ENCODE assay signal across 28 cellular contexts in the genomic region with DNA sequence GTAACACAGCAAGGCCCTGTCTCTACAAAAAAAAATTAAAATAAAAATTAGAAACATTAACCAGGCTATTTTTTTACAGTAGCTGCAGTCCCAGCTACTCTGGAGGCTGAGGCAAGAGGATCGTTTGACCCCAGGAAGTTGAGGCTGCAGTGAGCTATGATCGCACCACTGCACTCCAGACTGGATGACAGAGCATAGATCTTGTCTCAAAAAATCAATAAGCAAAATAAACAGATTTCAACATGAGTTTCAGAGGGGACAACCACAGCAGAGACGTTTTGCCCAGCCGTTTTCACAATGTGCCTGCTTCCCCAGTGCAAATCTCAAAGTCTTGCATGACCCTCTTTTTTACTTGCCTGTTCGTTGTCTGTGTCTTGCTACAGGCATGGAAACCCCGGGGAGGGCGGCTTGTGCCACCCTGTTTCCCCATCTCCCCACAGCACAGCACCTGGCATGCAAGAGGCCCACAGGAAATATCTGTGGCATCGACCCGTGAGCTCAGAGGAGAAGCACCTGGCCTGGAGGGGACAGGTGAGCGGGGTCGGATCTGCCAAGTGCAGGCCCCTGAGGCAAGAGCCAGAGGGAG.
"Had no signal": no experiment of that assay in that cellular context is flagged by ENCODE, and none has a peak within 500 bp of the region (broad histone marks: within the 10 kb centered on the region; RNA-seq: fewer than 3 reads in every experiment).

No MANE protein-coding gene starts in this region.

- H3K36me3 Mint-ChIP-seq: memory B cell; natural killer cell; stimulated activated effector memory CD8-positive, alpha-beta T cell treated with anti-CD3 and anti-CD28 coated beads, Interleukin-12 subunit alpha, Interleukin-12 subunit beta, amount 100 ng/mL, for 72 hours had no signal

- H3K36me3 ChIP-seq: colonic mucosa, gastroesophageal sphincter, heart left ventricle, lower lobe of right lung, stomach, thyroid gland had no signal

- H3K4me2 ChIP-seq: smooth muscle cell had no signal

- H3K27ac Mint-ChIP-seq: dendritic cell treated with granulocyte-macrophage colony-stimulating factor and Interleukin-4, amounts not matched to agents 40 ng/mL and 50 ng/mL, for 4 days; endodermal cell; memory B cell; natural killer cell; progenitor cell of endocrine pancreas; stimulated activated effector memory CD8-positive, alpha-beta T cell treated with anti-CD3 and anti-CD28 coated beads, Interleukin-12 subunit alpha, Interleukin-12 subunit beta, amount 100 ng/mL, for 72 hours had no signal

- H3K27ac ChIP-seq: colonic mucosa, epithelial cell of prostate, foreskin keratinocyte, gastroesophageal sphincter, heart left ventricle, lower lobe of right lung, parathyroid adenoma, stomach, thyroid gland had no signal

- H3K4me3 ChIP-seq: colonic mucosa, gastroesophageal sphincter, heart left ventricle, lower lobe of right lung, smooth muscle cell, stomach, thyroid gland had no signal

- ATAC-seq: esophagus mucosa; foreskin keratinocyte; gastroesophageal sphincter; heart left ventricle; left colon; left ventricle myocardium superior; lower lobe of right lung; natural killer cell; sciatic nerve; stimulated activated effector memory CD8-positive, alpha-beta T cell treated with anti-CD3 and anti-CD28 coated beads, Interleukin-12 subunit alpha, Interleukin-12 subunit beta, amount 100 ng/mL, for 72 hours had no signal

- DNase-seq: colonic mucosa; effector CD8-positive, alpha-beta T cell; endodermal cell; foreskin keratinocyte; heart left ventricle; hippocampal formation; left colon; left ventricle myocardium superior; lower lobe of right lung; natural killer cell; stimulated activated CD4-positive, alpha-beta T cell treated with anti-CD3 and anti-CD28 coated beads, Interleukin-12 subunit alpha, Interleukin-12 subunit beta, amount 100 ng/mL, for 4 hours; stimulated activated CD4-positive, alpha-beta T cell treated with anti-CD3 and anti-CD28 coated beads, Interleukin-1b, Interleukin-23, amount 100 ng/mL, for 48 hours; stimulated activated CD4-positive, alpha-beta T cell treated with anti-CD3 and anti-CD28 coated beads, Interleukin-4, amount 100 ng/mL, for 1 hour; stimulated activated naive CD4-positive, alpha-beta T cell treated with Interleukin-2 at 50 U/mL for 16 hours; stomach; thyroid gland; trophoblast cell had no signal

- H2AFZ ChIP-seq: parathyroid adenoma had no signal

- H3K4me1 ChIP-seq: colonic mucosa, foreskin keratinocyte, gastroesophageal sphincter, heart left ventricle, lower lobe of right lung, parathyroid adenoma, stomach, thyroid gland had no signal

- H3K79me2 ChIP-seq: parathyroid adenoma had no signal

- H3K27me3 ChIP-seq: colonic mucosa, foreskin keratinocyte, thyroid gland had no signal

- H3K4me1 Mint-ChIP-seq: endodermal cell; neural crest cell; stimulated activated effector memory CD8-positive, alpha-beta T cell treated with anti-CD3 and anti-CD28 coated beads, Interleukin-12 subunit alpha, Interleukin-12 subunit beta, amount 100 ng/mL, for 72 hours had no signal

- H3K9me3 Mint-ChIP-seq: natural killer cell had no signal

- H3K27me3 Mint-ChIP-seq: dendritic cell treated with granulocyte-macrophage colony-stimulating factor and Interleukin-4, amounts not matched to agents 40 ng/mL and 50 ng/mL, for 4 days; memory B cell; progenitor cell of endocrine pancreas had no signal

- H3K4me3 Mint-ChIP-seq: dendritic cell treated with granulocyte-macrophage colony-stimulating factor and Interleukin-4, amounts not matched to agents 40 ng/mL and 50 ng/mL, for 4 days; endodermal cell; memory B cell; natural killer cell; neural crest cell; stimulated activated effector memory CD8-positive, alpha-beta T cell treated with anti-CD3 and anti-CD28 coated beads, Interleukin-12 subunit alpha, Interleukin-12 subunit beta, amount 100 ng/mL, for 72 hours had no signal

- H3K9me3 ChIP-seq: colonic mucosa, gastroesophageal sphincter, lower lobe of right lung, thyroid gland had no signal
